In the genomic region with DNA sequence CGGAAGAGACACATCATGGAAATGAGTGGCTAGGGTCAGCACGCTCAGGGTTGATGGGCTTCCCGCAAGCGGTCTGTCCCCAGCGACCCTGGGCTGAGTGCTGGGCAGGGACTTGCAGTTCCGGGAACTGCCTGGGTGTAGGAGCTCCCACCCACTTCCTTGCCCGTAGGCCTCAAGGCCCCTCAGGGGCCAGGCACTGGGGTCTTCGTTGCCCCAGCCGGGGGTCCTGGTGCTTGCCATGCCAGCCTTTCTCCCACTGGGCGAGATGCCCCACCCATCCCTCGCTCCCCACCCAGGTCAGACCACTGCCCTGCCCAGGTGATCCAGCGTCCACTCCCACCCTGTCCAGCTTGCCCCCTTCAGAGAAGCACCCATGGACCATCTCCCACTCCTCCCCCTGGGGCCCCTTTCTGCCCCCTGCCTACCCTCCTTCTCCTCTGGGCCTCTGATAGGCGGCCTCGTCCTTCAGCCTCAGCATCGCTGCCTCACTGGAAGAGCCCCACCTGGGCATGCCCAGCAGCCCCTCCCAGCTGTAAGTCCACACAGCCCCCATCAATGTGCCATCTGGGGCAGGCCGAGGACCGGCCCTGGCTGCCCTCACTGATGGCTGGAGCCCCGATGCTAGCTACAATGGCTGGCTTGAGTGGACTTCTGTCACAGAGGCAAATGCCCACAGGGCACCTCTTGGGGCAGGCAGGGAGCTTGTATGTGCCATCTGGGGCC, we compare ENCODE assay signal across 16 cellular contexts.
"Had no signal": no experiment of that assay in that cellular context is flagged by ENCODE, and none has a peak within 500 bp of the region (broad histone marks: within the 10 kb centered on the region; RNA-seq: fewer than 3 reads in every experiment).

No MANE protein-coding gene starts in this region.

- H3K36me3 ChIP-seq: colonic mucosa, neural progenitor cell, pancreas had no signal

- H3K4me1 ChIP-seq: colonic mucosa, esophagus muscularis mucosa, neural progenitor cell, pancreas, sigmoid colon, tibial artery had no signal

- H3K4me3 ChIP-seq: adrenal gland, colonic mucosa, esophagus muscularis mucosa, lung, neural progenitor cell, pancreas, sigmoid colon, tibial artery had no signal

- FAIRE-seq: pancreas had no signal

- H3K9me3 ChIP-seq: adrenal gland, colonic mucosa, esophagus muscularis mucosa, pancreas, sigmoid colon, tibial artery had no signal

- H3K27ac ChIP-seq: colonic mucosa, esophagus muscularis mucosa, neural progenitor cell, pancreas, sigmoid colon, tibial artery had no signal

- H3K27me3 ChIP-seq: adrenal gland, colonic mucosa, esophagus muscularis mucosa, neural progenitor cell, pancreas, sigmoid colon, tibial artery had no signal

- H3K4me2 ChIP-seq: neural progenitor cell had no signal

- H3K9ac ChIP-seq: neural progenitor cell had no signal

- DNase-seq: activated CD4-positive, alpha-beta T cell treated with anti-CD3 and anti-CD28 coated beads, Interleukin-2, amount 50 U/mL, for 48 hours; activated CD4-positive, CD25-positive, alpha-beta regulatory T cell treated with anti-CD3 and anti-CD28 coated beads, Interleukin-2, amount 50 U/mL, for 72 hours; colonic mucosa; glutamatergic neuron; kidney glomerular epithelial cell; midbrain; sigmoid colon; stimulated activated CD4-positive, alpha-beta T cell treated with anti-CD3 and anti-CD28 coated beads, Interleukin-12 subunit alpha, Interleukin-12 subunit beta, amount 100 ng/mL, for 4 hours; stimulated activated CD4-positive, alpha-beta T cell treated with anti-CD3 and anti-CD28 coated beads, Interleukin-2, amount 100 ng/mL, for 24 hours; T-helper 9 cell; tibial artery had no signal

- ATAC-seq: pancreas had no signal
